ENCODE assay signal across 1 cellular context in genomic region chr14:50396636-50397460, GRCh38.
TF ChIP-seq lines count a peak whose summit lies in the region.

Gene CDKL1, minus strand, starts transcription at chr14:50396881. Its CDS starts 1,013 bp downstream, at chr14:50395868.

TF ChIP-seq in WTC11, 78 proteins besides CTCF, POLR2A, EP300 and RAD21 (continued from another document and continues in another):
- no peak for TF ChIP-seq ATF2 (CRISPR knock-in tag; IDR thresholded peaks at IDR 0.05; ENCODE audit: borderline replicate concordance, low read depth)
- no peak for TF ChIP-seq ATF1 (CRISPR knock-in tag; IDR thresholded peaks at IDR 0.05)
- TF ChIP-seq MYBL2 (CRISPR knock-in tag; IDR thresholded peaks at IDR 0.05) = 0 out of 2 replicates have a peak, but pooled peaks have one; percentile 31
- no peak for TF ChIP-seq EMX1 (CRISPR knock-in tag; IDR thresholded peaks at IDR 0.05)
- no peak for TF ChIP-seq FOXJ3 (CRISPR knock-in tag; IDR thresholded peaks at IDR 0.05; ENCODE audit: borderline replicate concordance)
- TF ChIP-seq TEAD1 (CRISPR knock-in tag; IDR thresholded peaks at IDR 0.05) = peak; percentile 78; the same call in 1 of the 2 replicates
- TF ChIP-seq RELA (CRISPR knock-in tag; IDR thresholded peaks at IDR 0.05; ENCODE audit: borderline replicate concordance) = peak; percentile 93
- TF ChIP-seq ZSCAN18 (CRISPR knock-in tag; IDR thresholded peaks at IDR 0.05) = no peak
- TF ChIP-seq TP53 (CRISPR knock-in tag; IDR thresholded peaks at IDR 0.05) = peak; percentile 40; the same call in 1 of the 2 replicates
- TF ChIP-seq CDX4 (CRISPR knock-in tag; IDR thresholded peaks at IDR 0.05; ENCODE audit: borderline replicate concordance) = no peak
- no peak for TF ChIP-seq ZNF396 (CRISPR knock-in tag; IDR thresholded peaks at IDR 0.05; ENCODE audit: borderline replicate concordance)
- no peak for TF ChIP-seq MXD4 (CRISPR knock-in tag; IDR thresholded peaks at IDR 0.05; ENCODE audit: borderline replicate concordance)
- TF ChIP-seq ATF3 (CRISPR knock-in tag; conservative IDR thresholded peaks at IDR 0.05) = peak; percentile 60; the same call in 1 of the 2 replicates
- peak; percentile 79; the same call in 1 of the 2 replicates for TF ChIP-seq ZBTB43 (CRISPR knock-in tag; IDR thresholded peaks at IDR 0.05)
- no peak for TF ChIP-seq ZNF671 (CRISPR knock-in tag; IDR thresholded peaks at IDR 0.05)
- TF ChIP-seq ESRRA (CRISPR knock-in tag; IDR thresholded peaks at IDR 0.05; ENCODE audit: borderline replicate concordance) = peak; percentile 77; the same call in 1 of the 2 replicates
- no peak for TF ChIP-seq OVOL2 (CRISPR knock-in tag; IDR thresholded peaks at IDR 0.05; ENCODE audit: borderline replicate concordance)
- peak; percentile 41; the same call in 1 of the 2 replicates for TF ChIP-seq SP1 (CRISPR knock-in tag; conservative IDR thresholded peaks at IDR 0.05)
- TF ChIP-seq NR3C1 (CRISPR knock-in tag; conservative IDR thresholded peaks at IDR 0.05; ENCODE audit: low read depth) = 0 out of 2 replicates have a peak, but pooled peaks have one; percentile 44
- no peak for TF ChIP-seq PRDM15 (CRISPR knock-in tag; IDR thresholded peaks at IDR 0.05)
- no peak for TF ChIP-seq PRRX2 (CRISPR knock-in tag; IDR thresholded peaks at IDR 0.05)
- TF ChIP-seq ETV6 (CRISPR knock-in tag; IDR thresholded peaks at IDR 0.05) = peak; percentile 17; the same call in 1 of the 2 replicates
- no peak for TF ChIP-seq CREB1 (CRISPR knock-in tag; IDR thresholded peaks at IDR 0.05)
- no peak for TF ChIP-seq ERG (CRISPR knock-in tag; IDR thresholded peaks at IDR 0.05)
- 0 out of 2 replicates have a peak, but pooled peaks have one; percentile 47 for TF ChIP-seq SMAD4 (CRISPR knock-in tag; IDR thresholded peaks at IDR 0.05)
- peak; percentile 35; the same call in 1 of the 2 replicates for TF ChIP-seq NFYB (CRISPR knock-in tag; conservative IDR thresholded peaks at IDR 0.05; ENCODE audit: low read depth)
- TF ChIP-seq SMAD3 (CRISPR knock-in tag; IDR thresholded peaks at IDR 0.05; ENCODE audit: borderline replicate concordance) = no peak
- TF ChIP-seq AFF4 (CRISPR knock-in tag; IDR thresholded peaks at IDR 0.05; ENCODE audit: borderline replicate concordance) = no peak
- TF ChIP-seq TEAD4 (CRISPR knock-in tag; IDR thresholded peaks at IDR 0.05) = 0 out of 2 replicates have a peak, but pooled peaks have one; percentile 64
- TF ChIP-seq ARID4B (CRISPR knock-in tag; IDR thresholded peaks at IDR 0.05; ENCODE audit: borderline replicate concordance) = peak; percentile 91
- no peak for TF ChIP-seq STAT6 (CRISPR knock-in tag; conservative IDR thresholded peaks at IDR 0.05; ENCODE audit: low read depth)
- no peak for TF ChIP-seq NFATC4 (CRISPR knock-in tag; IDR thresholded peaks at IDR 0.05)
- peak; percentile 71 for TF ChIP-seq E2F5 (CRISPR knock-in tag; IDR thresholded peaks at IDR 0.05)
